Comparison of ENCODE assay signal across 1 cellular context in genomic region chr11:58774164-58774593, GRCh38.
TF ChIP-seq lines count a peak whose summit lies in the region.

No MANE protein-coding gene starts in this region.

TF ChIP-seq in K562, 482 proteins besides CTCF, POLR2A, EP300 and RAD21 (continued from another document and continues in another):
- TF ChIP-seq ZNF592 (IDR thresholded peaks at IDR 0.05) (peak; percentile 96), MCM2 (IDR thresholded peaks at IDR 0.05; ENCODE audit: low read depth) (no peak), SAFB (IDR thresholded peaks at IDR 0.05; ENCODE audit: borderline replicate concordance, low read depth, low read length) (no peak), VEZF1 (CRISPR knock-in tag; IDR thresholded peaks at IDR 0.05) (no peak; the same call in 1 of the 2 replicates), ZBED1 (IDR thresholded peaks at IDR 0.05) (no peak), RNF219 (CRISPR knock-in tag; IDR thresholded peaks at IDR 0.05) (no peak), ZNF274 (IDR thresholded peaks at IDR 0.05; ENCODE audit: borderline replicate concordance, low read depth, low read length) (no peak), NR2C2 (CRISPR knock-in tag; IDR thresholded peaks at IDR 0.05) (no peak), NR2C2 (tag; IDR thresholded peaks at IDR 0.05) (no peak), CREB3 (tag; conservative IDR thresholded peaks at IDR 0.05; ENCODE audit: low read depth) (peak; percentile 89; the same call in 1 of the 2 replicates), KAT2B (IDR thresholded peaks at IDR 0.05; ENCODE audit: low read depth, low read length) (no peak), ZNF639 (CRISPR knock-in tag; conservative IDR thresholded peaks at IDR 0.05 in 1 of 2, IDR thresholded peaks at IDR 0.05 in 1 of 2) (peak in 1 of 2 experiments; percentile 77; a peak in 2 of 4 replicates), SMARCC2 (IDR thresholded peaks at IDR 0.05; ENCODE audit: low read depth) (no peak; the same call in 1 of the 2 replicates), MXD1 (CRISPR knock-in tag; IDR thresholded peaks at IDR 0.05; ENCODE audit: borderline replicate concordance, poor library complexity, severe bottlenecking) (peak; percentile 9), POLR3G (IDR thresholded peaks at IDR 0.05; ENCODE audit: extremely low read depth, insufficient read length, insufficient replicate concordance) (no peak), COPS2 (conservative IDR thresholded peaks at IDR 0.05) (no peak), XRCC5 (IDR thresholded peaks at IDR 0.05; ENCODE audit: low read depth, low read length) (no peak), GATAD2B (IDR thresholded peaks at IDR 0.05; ENCODE audit: borderline replicate concordance) (no peak), BMI1 (IDR thresholded peaks at IDR 0.05; ENCODE audit: low read length) (no peak), ZNF347 (CRISPR knock-in tag; IDR thresholded peaks at IDR 0.05; ENCODE audit: low read depth) (no peak), MEF2A (IDR thresholded peaks at IDR 0.05; ENCODE audit: control insufficient read depth, low read depth, low read length) (no peak), RBM15 (IDR thresholded peaks at IDR 0.05; ENCODE audit: insufficient read depth, low read length) (no peak), DPF2 (IDR thresholded peaks at IDR 0.05) (peak; percentile 63), THRAP3 (IDR thresholded peaks at IDR 0.05; ENCODE audit: borderline replicate concordance) (no peak), RBM14 (IDR thresholded peaks at IDR 0.05; ENCODE audit: borderline replicate concordance, insufficient read depth, low read depth, low read length) (no peak), YY1 (IDR thresholded peaks at IDR 0.05; ENCODE audit: borderline replicate concordance in 1 of 3, control insufficient read depth in 1 of 3, extremely low read depth in 1 of 3, insufficient read depth in 3 of 3, insufficient read length in 1 of 3, insufficient replicate concordance in 2 of 3, low read depth in 1 of 3, low read length in 2 of 3) (no peak), ZNF280A (IDR thresholded peaks at IDR 0.05; ENCODE audit: low read depth, partially characterized antibody) (no peak), KHSRP (IDR thresholded peaks at IDR 0.05) (no peak), BRF1 (IDR thresholded peaks at IDR 0.05; ENCODE audit: borderline replicate concordance, extremely low read depth, insufficient read length) (no peak), ZBTB2 (IDR thresholded peaks at IDR 0.05) (no peak), CHD1 (IDR thresholded peaks at IDR 0.05; ENCODE audit: low read length) (no peak), JUN (IDR thresholded peaks at IDR 0.05; ENCODE audit: borderline replicate concordance, low read depth, low read length) (no peak), JUN (CRISPR knock-in tag; IDR thresholded peaks at IDR 0.05; ENCODE audit: borderline replicate concordance) (no peak), SAP30 (IDR thresholded peaks at IDR 0.05; ENCODE audit: borderline replicate concordance, insufficient read depth, low read depth, low read length, poor library complexity, severe bottlenecking) (no peak), JUNB (CRISPR knock-in tag; conservative IDR thresholded peaks at IDR 0.05) (no peak), MBD1 (CRISPR knock-in tag; IDR thresholded peaks at IDR 0.05) (no peak), E2F4 (CRISPR knock-in tag; IDR thresholded peaks at IDR 0.05; ENCODE audit: low read depth) (no peak), KDM2B (CRISPR knock-in tag; IDR thresholded peaks at IDR 0.05) (no peak), ZC3H8 (IDR thresholded peaks at IDR 0.05) (no peak)
